In the genomic region with DNA sequence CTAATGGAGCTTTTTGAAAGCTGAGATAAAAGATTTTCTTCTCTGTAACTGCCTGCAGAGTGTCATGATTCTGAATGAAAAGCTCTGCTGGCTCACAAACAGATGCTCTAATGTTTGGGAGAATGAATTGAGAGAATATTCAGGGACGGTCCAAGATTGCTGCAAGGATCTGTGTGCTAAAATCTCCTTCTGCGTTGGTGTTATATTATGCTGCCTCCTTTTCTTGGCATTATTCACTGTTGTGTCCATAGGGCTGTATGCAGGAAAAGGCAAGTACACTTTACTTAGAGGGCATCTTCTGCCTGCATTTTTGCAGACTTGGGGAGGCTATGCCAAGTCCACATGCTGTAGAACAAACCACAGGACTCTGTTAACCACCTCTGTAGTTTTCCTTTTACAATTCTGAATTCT, we compare ENCODE assay signal across 1 cellular context.
TF ChIP-seq lines count a peak whose summit lies in the region.

No MANE protein-coding gene starts in this region.

TF ChIP-seq in SK-N-SH, 30 proteins besides CTCF, POLR2A, EP300 and RAD21:
- 0 out of 2 replicates have a peak, but pooled peaks have one; percentile 13 for TF ChIP-seq SMC3 (IDR thresholded peaks at IDR 0.05; ENCODE audit: low read depth, low read length)
- TF ChIP-seq RFX5 (IDR thresholded peaks at IDR 0.05; ENCODE audit: low read length) = no peak
- peak; percentile 26 for TF ChIP-seq NFIC (IDR thresholded peaks at IDR 0.05; ENCODE audit: borderline replicate concordance)
- TF ChIP-seq GATA2 (CRISPR knock-in tag; IDR thresholded peaks at IDR 0.05) = peak; percentile 3; the same call in 1 of the 2 replicates
- no peak for TF ChIP-seq YY1 (IDR thresholded peaks at IDR 0.05; ENCODE audit: low read depth)
